10 cellular contexts compared by ENCODE assay signal in genomic region chr20:56924976-56925695, GRCh38.
DNase-seq lines count a peak whose midpoint lies in the region; ATAC-seq and TF ChIP-seq lines count a peak whose summit lies in the region.
"Had no signal": no experiment of that assay in that cellular context is flagged by ENCODE, and none has a peak within 500 bp of the region (broad histone marks: within the 10 kb centered on the region; RNA-seq: fewer than 3 reads in every experiment).

No MANE protein-coding gene starts in this region.

- peaks cover 33 to 35% of the 10 kb centered on the region in 2 donors for H3K27me3 ChIP-seq in muscle layer of colon (ENCODE audit: control insufficient read depth in 1 of 2, insufficient read depth in 2 of 2, low read length in 2 of 2)

- H3K9ac ChIP-seq in muscle layer of colon (ENCODE audit: low read length), result no peak overlapping the region
- H3K9ac ChIP-seq: KMS-11 had no signal

- ATAC-seq in GM18517 (IDR thresholded peaks at IDR 0.05; ENCODE audit: unreplicated experiment), result no peak

- H3K36me3 Mint-ChIP-seq in chondrocyte (ENCODE audit: low read depth), result no peaks in the 10 kb centered on the region

- DNase-seq in AG04449 (ENCODE audit: low read depth, low spot score) (no peak), GM20000 (ENCODE audit: low spot score) (peak; percentile 18), chondrocyte (ENCODE audit: low spot score) (no peak), midbrain (lab: John Stamatoyannopoulos, UW) (no peak), SKM-1 treated with dmso at 0.1 percent for 144 hours (lab: John Stamatoyannopoulos, UW; ENCODE audit: unreplicated experiment) (no peak), activated gamma-delta T cell (lab: John Stamatoyannopoulos, UW) (no peak)

- H3K4me3 ChIP-seq in AG04449 (ENCODE audit: low read depth, low read length) (0 out of 2 replicates have a peak overlapping the region, but pooled peaks have one; percentile 8), muscle layer of colon (ENCODE audit: low read depth in 1 of 2, low read length in 2 of 2) (peak overlapping the region; percentile 34 to 39)

- H3K9me3 Mint-ChIP-seq in chondrocyte (ENCODE audit: low read depth), result no peaks in the 10 kb centered on the region

- peaks cover 10% of the 10 kb centered on the region for H3K4me1 ChIP-seq in muscle layer of colon (ENCODE audit: insufficient read depth, low read length)

- H3K4me1 Mint-ChIP-seq in chondrocyte (ENCODE audit: low read depth), result peaks cover 14% of the 10 kb centered on the region

- TF ChIP-seq CTCF in AG04449 (IDR thresholded peaks at IDR 0.05; ENCODE audit: insufficient read depth, low read length, missing control alignments) (no peak), GM20000 (IDR thresholded peaks at IDR 0.05; ENCODE audit: extremely low read depth, missing control alignments) (no peak), chondrocyte (IDR thresholded peaks at IDR 0.05) (peak; percentile 14)

- H3K27ac Mint-ChIP-seq in chondrocyte (ENCODE audit: unreplicated experiment), result no peak overlapping the region

- CTCF ChIA-PET in AG04449 (lab: Yijun Ruan, JAX), result no interaction called here

- H3K9me3 ChIP-seq in muscle layer of colon (ENCODE audit: low read length), result no peaks in the 10 kb centered on the region

- peaks cover 38% of the 10 kb centered on the region for H3K27me3 Mint-ChIP-seq in chondrocyte (ENCODE audit: low read depth)

- peak overlapping the region; percentile 71 for H3K4me3 Mint-ChIP-seq in chondrocyte (ENCODE audit: unreplicated experiment)

- H3K36me3 ChIP-seq in muscle layer of colon (ENCODE audit: insufficient read depth, low read length), result no peaks in the 10 kb centered on the region

- H3K27ac ChIP-seq in muscle layer of colon (ENCODE audit: low read depth, low read length), result no peak overlapping the region
- H3K27ac ChIP-seq: KMS-11, RWPE1 had no signal

- POLR2A ChIA-PET in AG04449 (lab: Yijun Ruan, JAX), result no interaction called here
